Comparison of ENCODE assay signal across 25 cellular contexts in the genomic region with DNA sequence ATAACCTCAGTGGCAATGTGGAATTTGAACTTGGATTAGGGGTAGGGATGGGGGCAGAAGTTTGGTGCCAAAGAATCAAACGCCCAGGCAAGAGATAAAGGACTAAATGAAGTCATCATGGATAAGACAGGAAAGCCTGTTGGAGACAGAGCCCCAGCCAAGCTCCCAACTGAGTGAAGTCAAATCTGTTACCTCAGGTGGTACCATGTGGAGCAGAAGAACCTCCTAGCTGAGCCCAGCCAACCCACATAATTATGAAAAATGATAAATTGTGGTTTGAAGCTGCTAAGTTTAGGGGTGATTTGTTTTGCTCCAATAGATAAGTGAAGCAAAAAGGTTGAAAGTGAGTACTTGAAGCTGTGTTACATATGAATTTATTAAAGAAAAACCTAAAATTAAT.
"Had no signal": no experiment of that assay in that cellular context is flagged by ENCODE, and none has a peak within 500 bp of the region (broad histone marks: within the 10 kb centered on the region; RNA-seq: fewer than 3 reads in every experiment).

No MANE protein-coding gene starts in this region.

- H3K27me3 ChIP-seq: gastrocnemius medialis had no signal

- H3K27ac ChIP-seq: epithelial cell of prostate, esophagus squamous epithelium, gastrocnemius medialis, heart right ventricle, left lung, lower lobe of right lung had no signal

- FAIRE-seq: endometrium, islet of Langerhans, keratinocyte had no signal

- H3K4me3 ChIP-seq: esophagus squamous epithelium, gastrocnemius medialis, heart right ventricle, left lung, lower lobe of right lung, mucosa of descending colon had no signal

- ATAC-seq: effector memory CD8-positive, alpha-beta T cell; esophagus mucosa; gastrocnemius medialis; heart right ventricle; left cardiac atrium; left lung; left ventricle myocardium superior; lower lobe of right lung; naive thymus-derived CD8-positive, alpha-beta T cell had no signal

- H3K36me3 ChIP-seq: esophagus squamous epithelium, gastrocnemius medialis, heart right ventricle, left lung, lower lobe of right lung had no signal

- H3K9me3 ChIP-seq: gastrocnemius medialis had no signal

- DNase-seq: cortex of kidney; effector CD8-positive, alpha-beta T cell; effector memory CD8-positive, alpha-beta T cell; endodermal cell; erythroblast; esophagus squamous epithelium; foreskin melanocyte; gastrocnemius medialis; glutamatergic neuron; head of caudate nucleus; heart right ventricle; hippocampal formation; left cardiac atrium; left lung; left ventricle myocardium superior; lower lobe of right lung; mesenchymal stem cell; naive B cell; naive thymus-derived CD8-positive, alpha-beta T cell had no signal

- H3K4me1 ChIP-seq: esophagus squamous epithelium, gastrocnemius medialis, heart right ventricle, left lung, lower lobe of right lung had no signal
